In the genomic region with DNA sequence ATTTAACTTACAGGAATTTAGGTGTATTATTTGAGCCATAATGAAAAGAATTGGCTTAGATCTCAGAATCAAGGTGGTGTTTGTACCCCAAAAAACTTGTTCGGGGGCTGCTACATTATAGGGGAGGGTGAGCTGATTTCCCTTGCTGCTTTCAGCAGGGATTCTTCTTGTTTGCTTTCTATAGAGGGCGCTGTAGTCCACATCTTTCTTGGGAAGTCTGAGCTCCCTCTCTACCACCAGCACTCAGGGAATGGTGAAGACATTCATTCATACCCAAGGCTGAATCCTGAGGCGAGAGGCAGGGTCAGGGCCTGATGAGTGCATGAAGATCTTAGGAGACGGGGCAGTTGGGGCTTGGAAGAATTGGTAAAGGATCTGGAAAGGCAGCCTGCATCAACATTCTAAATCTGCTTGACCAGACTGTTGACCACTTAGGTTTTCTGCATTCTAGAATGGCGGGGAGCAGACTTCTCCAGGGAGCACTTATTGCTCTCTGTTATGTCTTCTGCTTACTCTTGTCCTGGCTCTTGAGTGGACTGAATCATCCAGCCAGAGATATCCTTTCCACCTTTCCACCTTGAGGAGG, we compare ENCODE assay signal across 8 cellular contexts. TPM values are rescaled to one million over a fixed set of nuclear protein-coding genes. Genes with fewer than 3 reads are reported as not detected.
DNase-seq lines count a peak whose midpoint lies in the region; ATAC-seq, FAIRE-seq and TF ChIP-seq lines count a peak whose summit lies in the region.

No MANE protein-coding gene starts in this region.

- H3K36me3 ChIP-seq in DND-41 (ENCODE audit: insufficient read depth, low read length): no peaks in the 10 kb centered on the region

- H3K9me3 ChIP-seq in DND-41 (ENCODE audit: insufficient read depth, low read length, severe bottlenecking): no peaks in the 10 kb centered on the region

- no peaks in the 10 kb centered on the region for H3K79me2 ChIP-seq in DND-41 (ENCODE audit: insufficient read depth, low read length)

- no peak for FAIRE-seq in frontal cortex (lab: Jason Lieb, UNC)

- DNase-seq in DND-41 (no peak), SW480 (ENCODE audit: low spot score) (peak; percentile 23), iPS-NIHi7 (ENCODE audit: extremely low spot score) (peak; percentile 82), frontal cortex (ENCODE audit: low spot score in 2 of 2) (no peak)
- DNase-seq in Jurkat, Clone E6-1 (ENCODE audit: low read depth, low spot score): peak; percentile 12
- no peak for DNase-seq in activated CD4-positive, alpha-beta T cell treated with anti-CD3 and anti-CD28 coated beads for 4 hours

- ATAC-seq in DND-41 (ENCODE audit: insufficient read depth, low read depth): no peak
- no peak for ATAC-seq in HG03159 (IDR thresholded peaks at IDR 0.05; ENCODE audit: unreplicated experiment)
- no peak for ATAC-seq in HG02973 (IDR thresholded peaks at IDR 0.05; ENCODE audit: unreplicated experiment)

- H3K27me3 ChIP-seq in DND-41 (ENCODE audit: insufficient read depth, low read length, poor library complexity): no peaks in the 10 kb centered on the region

- no peak overlapping the region for H3K9ac ChIP-seq in DND-41 (ENCODE audit: low read depth, low read length)

- no peak overlapping the region for H3K27ac ChIP-seq in DND-41 (ENCODE audit: low read length)

- peak; percentile 42 for TF ChIP-seq CTCF in DND-41 (IDR thresholded peaks at IDR 0.05; ENCODE audit: borderline replicate concordance, extremely low read depth, low read length, poor library complexity, severe bottlenecking)

- no peaks in the 10 kb centered on the region for H3K4me1 ChIP-seq in DND-41 (ENCODE audit: insufficient read depth, low read length)

- H4K20me1 ChIP-seq in DND-41 (ENCODE audit: insufficient read depth, low read length): no peaks in the 10 kb centered on the region

- H3K4me3 ChIP-seq in DND-41 (ENCODE audit: low read depth in 1 of 2, low read length in 2 of 2): no peak overlapping the region
- no peak overlapping the region for H3K4me3 ChIP-seq in Jurkat, Clone E6-1 (ENCODE audit: low read length)

- no peak overlapping the region for H2AFZ ChIP-seq in DND-41 (ENCODE audit: low read depth, low read length)

- H3K4me2 ChIP-seq in DND-41 (ENCODE audit: insufficient read depth, low read length): no peak overlapping the region

RNA-seq across cellular contexts. Expression of a gene that starts 18.9 kb away (rescaled TPM):
- polyA plus RNA-seq in Jurkat, Clone E6-1 (2012; ENCODE audit: insufficient read depth, insufficient read length): not detected
- not detected for total RNA-seq in frontal cortex

RNA-seq across cellular contexts. Expression of a gene that starts 23.8 kb away (rescaled TPM):
- polyA plus RNA-seq in Jurkat, Clone E6-1 (2012; ENCODE audit: insufficient read depth, insufficient read length): 0.70 TPM
- 0.82 TPM for total RNA-seq in frontal cortex

RNA-seq across cellular contexts. Expression of a gene that starts 54.2 kb away (rescaled TPM):
- polyA plus RNA-seq in Jurkat, Clone E6-1 (2012; ENCODE audit: insufficient read depth, insufficient read length): not detected
- not detected for total RNA-seq in frontal cortex

Comparison
In these comparisons a context has a peak if more than half of its experiments do, and no peak if none do; other contexts are left out.
1. DNase-seq: peak in Jurkat, Clone E6-1 (single experiment), SW480 (single experiment) and iPS-NIHi7 (single experiment); none in DND-41 (single experiment), activated CD4-positive, alpha-beta T cell treated with anti-CD3 and anti-CD28 coated beads for 4 hours (0 of 2) and frontal cortex (0 of 2).